ENCODE assay signal across 15 cellular contexts in the genomic region with DNA sequence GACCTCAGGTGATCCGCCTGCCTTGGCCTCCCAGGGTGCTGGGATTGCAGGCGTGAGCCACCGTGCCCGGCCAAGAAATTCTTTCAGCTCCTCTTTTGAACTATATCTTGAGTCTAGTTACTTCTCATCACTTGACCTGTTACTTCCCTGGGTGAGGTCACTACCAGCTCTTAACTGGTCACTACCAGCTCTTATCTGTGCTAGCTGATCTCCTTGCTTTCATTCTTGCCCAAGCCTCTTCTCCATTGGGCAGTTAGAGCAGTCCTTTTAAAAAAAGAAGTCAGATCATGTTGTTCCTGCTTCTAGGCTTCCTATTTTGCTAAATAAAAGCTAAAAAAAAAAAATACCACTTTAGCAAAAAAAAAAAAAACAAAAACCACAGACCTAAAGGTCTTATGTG.
"Had no signal": no experiment of that assay in that cellular context is flagged by ENCODE, and none has a peak within 500 bp of the region (broad histone marks: within the 10 kb centered on the region; RNA-seq: fewer than 3 reads in every experiment).

No MANE protein-coding gene starts in this region.

- H3K27ac Mint-ChIP-seq: activated B cell treated with CpG ODN at 0.5 μM for 24 hours; activated CD4-positive, alpha-beta T cell treated with anti-CD3 and anti-CD28 coated beads, Interleukin-2, amount 10 ng/mL, durations not matched to agents 7 days and 5 days; activated naive CD4-positive, alpha-beta T cell treated with anti-CD3 and anti-CD28 coated beads for 36 hours; activated T-helper 17 cell treated with anti-CD3 and anti-CD28 coated beads, Interleukin-2, amount 50 U/mL, for 72 hours had no signal

- H3K4me1 ChIP-seq: suprapubic skin had no signal

- H3K9me3 ChIP-seq: mucosa of descending colon, suprapubic skin had no signal

- H3K4me3 Mint-ChIP-seq: activated B cell treated with CpG ODN at 0.5 μM for 24 hours; activated CD4-positive, alpha-beta T cell treated with anti-CD3 and anti-CD28 coated beads, Interleukin-2, amount 10 ng/mL, durations not matched to agents 7 days and 5 days; activated naive CD4-positive, alpha-beta T cell treated with anti-CD3 and anti-CD28 coated beads for 36 hours; activated T-helper 17 cell treated with anti-CD3 and anti-CD28 coated beads, Interleukin-2, amount 50 U/mL, for 72 hours had no signal

- H3K27me3 ChIP-seq: cardiac muscle cell, suprapubic skin had no signal

- H3K27me3 Mint-ChIP-seq: activated B cell treated with CpG ODN at 0.5 μM for 24 hours; activated CD4-positive, alpha-beta T cell treated with anti-CD3 and anti-CD28 coated beads, Interleukin-2, amount 10 ng/mL, durations not matched to agents 7 days and 5 days; activated T-helper 17 cell treated with anti-CD3 and anti-CD28 coated beads, Interleukin-2, amount 50 U/mL, for 72 hours had no signal

- H3K27ac ChIP-seq: cardiac muscle cell, suprapubic skin had no signal

- H3K36me3 ChIP-seq: cardiac muscle cell, suprapubic skin had no signal

- DNase-seq: activated B cell treated with CpG ODN at 0.5 μM for 24 hours; activated CD4-positive, alpha-beta T cell treated with anti-CD3 and anti-CD28 coated beads, Interleukin-2, amount 10 ng/mL, durations not matched to agents 7 days and 5 days; activated naive CD4-positive, alpha-beta T cell treated with anti-CD3 and anti-CD28 coated beads for 36 hours; activated T-cell treated with anti-CD3 and anti-CD28 coated beads for 4 hours; cortex of kidney; effector memory CD4-positive, alpha-beta T cell; hypothalamus; mucosa of descending colon; stimulated activated CD4-positive, alpha-beta T cell treated with anti-CD3 and anti-CD28 coated beads, Interleukin-4, amount 100 ng/mL, for 1 hour; stimulated activated CD8-positive, alpha-beta memory T cell treated with anti-CD3 and anti-CD28 coated beads, Interleukin-4, amount 100 ng/mL, for 48 hours; stimulated activated naive CD8-positive, alpha-beta T cell treated with anti-CD3 and anti-CD28 coated beads, Interleukin-15, Interleukin-2, amounts not matched to agents 100 U/mL and 50 U/mL, for 24 hours; T-helper 1 cell had no signal

- H3K4me3 ChIP-seq: cardiac muscle cell, mucosa of descending colon, suprapubic skin had no signal

- H3K9me3 Mint-ChIP-seq: activated B cell treated with CpG ODN at 0.5 μM for 24 hours; activated CD4-positive, alpha-beta T cell treated with anti-CD3 and anti-CD28 coated beads, Interleukin-2, amount 10 ng/mL, durations not matched to agents 7 days and 5 days; activated naive CD4-positive, alpha-beta T cell treated with anti-CD3 and anti-CD28 coated beads for 36 hours; activated T-helper 17 cell treated with anti-CD3 and anti-CD28 coated beads, Interleukin-2, amount 50 U/mL, for 72 hours had no signal
